ENCODE assay signal across 9 cellular contexts in the genomic region with DNA sequence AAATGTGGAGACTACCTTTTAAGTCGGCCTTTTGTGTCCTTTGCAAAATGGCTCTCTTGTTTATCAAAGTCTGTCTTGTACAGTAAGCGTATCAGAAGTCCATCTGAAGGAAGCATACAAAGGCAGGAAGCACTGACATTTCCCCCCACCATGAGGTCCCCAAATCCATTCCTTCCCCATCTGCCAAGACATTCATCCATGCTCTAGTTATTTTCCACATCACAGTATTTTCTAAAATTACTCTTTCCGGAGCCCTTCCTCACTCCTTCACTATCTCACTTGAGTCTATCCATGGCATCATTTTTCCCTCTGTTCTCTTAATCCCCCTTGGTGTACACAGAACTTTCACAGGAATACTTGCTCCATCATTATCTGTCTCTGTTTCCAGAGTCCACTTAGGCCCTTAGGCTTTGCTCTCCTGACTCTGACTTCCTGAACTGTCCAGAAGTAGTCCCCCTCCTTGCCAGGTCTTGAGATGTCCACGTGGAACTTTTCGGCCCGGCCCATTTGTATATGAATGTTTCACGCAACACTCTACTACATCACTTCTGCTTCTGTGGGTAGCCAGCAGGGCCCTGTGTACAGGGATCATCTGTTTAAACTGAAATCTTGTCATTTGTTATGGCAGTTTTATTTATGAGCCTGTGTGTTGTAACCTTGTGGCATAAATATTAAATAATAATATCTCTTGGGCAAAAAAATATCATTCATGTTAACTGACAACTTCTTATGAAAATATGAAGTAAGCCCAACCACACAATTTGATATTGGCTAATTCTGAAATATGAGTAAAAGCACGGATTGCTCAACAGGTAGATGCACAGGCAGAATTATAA. TPM values are rescaled to one million over a fixed set of nuclear protein-coding genes. Genes with fewer than 3 reads are reported as not detected.
A peak's percentile ranks its signal among the peaks of the same experiment; 100 is the strongest.
DNase-seq lines count a peak whose midpoint lies in the region; TF ChIP-seq lines count a peak whose summit lies in the region.
"Had no signal": no experiment of that assay in that cellular context is flagged by ENCODE, and none has a peak within 500 bp of the region (broad histone marks: within the 10 kb centered on the region; RNA-seq: fewer than 3 reads in every experiment).

No MANE protein-coding gene starts in this region.

- no peaks in the 10 kb centered on the region for H3K9me3 Mint-ChIP-seq in T-helper 1 cell treated with Interleukin-12 subunit alpha and Interleukin-12 subunit beta and Interleukin-4 antibody, amounts not matched to agents 30 μg/mL and 1 μg/mL, for 36 hours

- H3K27ac ChIP-seq in OCI-LY7 (ENCODE audit: low read depth, low read length, poor library complexity, severe bottlenecking) = peak overlapping the region; percentile 88
- peak overlapping the region; percentile 79 for H3K27ac ChIP-seq in effector memory CD4-positive, alpha-beta T cell (ENCODE audit: insufficient read depth, low read length, poor library complexity, severe bottlenecking)
- H3K27ac ChIP-seq in smooth muscle cell (ENCODE audit: low read depth) = no peak overlapping the region
- H3K27ac ChIP-seq: cardiac muscle cell had no signal

- peaks cover 4% of the 10 kb centered on the region for H3K27me3 Mint-ChIP-seq in T-helper 1 cell treated with Interleukin-12 subunit alpha and Interleukin-12 subunit beta and Interleukin-4 antibody, amounts not matched to agents 30 μg/mL and 1 μg/mL, for 36 hours (ENCODE audit: low read depth)

- H3K4me1 Mint-ChIP-seq in T-helper 1 cell treated with Interleukin-12 subunit alpha and Interleukin-12 subunit beta and Interleukin-4 antibody, amounts not matched to agents 30 μg/mL and 1 μg/mL, for 36 hours (ENCODE audit: low read depth) = peaks cover 41% of the 10 kb centered on the region

- H3K9ac ChIP-seq in smooth muscle cell (ENCODE audit: low read depth) = peak overlapping the region; percentile 23

- no peaks in the 10 kb centered on the region for H3K9me2 ChIP-seq in OCI-LY7 (ENCODE audit: insufficient read depth, low read length)

- H3K36me3 ChIP-seq in OCI-LY7 (ENCODE audit: insufficient read depth, low read length) = peaks cover 69% of the 10 kb centered on the region
- H3K36me3 ChIP-seq in effector memory CD4-positive, alpha-beta T cell (ENCODE audit: control insufficient read depth, insufficient read depth, low read length) = no peaks in the 10 kb centered on the region
- no peaks in the 10 kb centered on the region for H3K36me3 ChIP-seq in smooth muscle cell (ENCODE audit: low read depth)
- H3K36me3 ChIP-seq: cardiac muscle cell had no signal

- DNase-seq in T-helper 1 cell (no peak), OCI-LY7 (ENCODE audit: low spot score) (peak; percentile 73), smooth muscle cell (lab: John Stamatoyannopoulos, UW; ENCODE audit: unreplicated experiment) (no peak), GM19238 (ENCODE audit: insufficient read length, low spot score) (no peak), NCI-H128 (lab: John Stamatoyannopoulos, UW; ENCODE audit: unreplicated experiment) (no peak)
- DNase-seq in effector memory CD4-positive, alpha-beta T cell = no peak
- DNase-seq in activated CD4-positive, CD25-positive, alpha-beta regulatory T cell treated with anti-CD3 and anti-CD28 coated beads, Interleukin-2, amount 50 U/mL, for 72 hours = no peak

- H2AFZ ChIP-seq in OCI-LY7 (ENCODE audit: low read length) (no peak overlapping the region), smooth muscle cell (ENCODE audit: low read depth) (no peak overlapping the region)

- TF ChIP-seq CTCF in OCI-LY7 (conservative IDR thresholded peaks at IDR 0.05; ENCODE audit: low read length) (no peak), smooth muscle cell (IDR thresholded peaks at IDR 0.05; ENCODE audit: borderline replicate concordance, insufficient read depth, poor library complexity, severe bottlenecking) (no peak)

- peak overlapping the region; percentile 100 for H3K4me3 Mint-ChIP-seq in T-helper 1 cell treated with Interleukin-12 subunit alpha and Interleukin-12 subunit beta and Interleukin-4 antibody, amounts not matched to agents 30 μg/mL and 1 μg/mL, for 36 hours

- no peaks in the 10 kb centered on the region for H3K9me3 ChIP-seq in OCI-LY7 (ENCODE audit: low read length)
- no peaks in the 10 kb centered on the region for H3K9me3 ChIP-seq in effector memory CD4-positive, alpha-beta T cell (ENCODE audit: control insufficient read depth, low read length)
- H3K9me3 ChIP-seq in smooth muscle cell (replicated peaks; ENCODE audit: low read depth) = no peaks in the 10 kb centered on the region

- POLR2A ChIA-PET in OCI-LY7 (lab: Charles Lee) = interaction anchor here (0.7 to 4.5 kb wide), 11 partner anchors 10 to 545 kb away, joined by 3 to 97 read pairs (median 6); a partner anchor contains a TSS

- H3K36me3 Mint-ChIP-seq in T-helper 1 cell treated with Interleukin-12 subunit alpha and Interleukin-12 subunit beta and Interleukin-4 antibody, amounts not matched to agents 30 μg/mL and 1 μg/mL, for 36 hours (ENCODE audit: low read depth) = peaks cover 9% of the 10 kb centered on the region

- H3K27ac Mint-ChIP-seq in T-helper 1 cell treated with Interleukin-12 subunit alpha and Interleukin-12 subunit beta and Interleukin-4 antibody, amounts not matched to agents 30 μg/mL and 1 μg/mL, for 36 hours = peak overlapping the region; percentile 99

- CTCF ChIA-PET in OCI-LY7 (lab: Charles Lee; ENCODE audit: unreplicated experiment) = no interaction called here

- intact Hi-C loops in OCI-LY7 (cut with micrococcal nuclease; ENCODE audit: unreplicated experiment) = loop anchor here (1.0 to 5.0 kb wide), 3 partner anchors 14 to 966 kb away; a partner anchor contains a TSS

- no peaks in the 10 kb centered on the region for H3F3A ChIP-seq in smooth muscle cell (ENCODE audit: low read depth)

- TSS peak; percentile 55 for BruUV-seq in OCI-LY7 (replicated peaks; lab: Mats Ljungman, UMichigan)

- WGBS in smooth muscle cell (ENCODE audit: low lambda C conversion rate) = 65% methylated on average over 8 of the region's 8 CpGs

- peaks cover 29% of the 10 kb centered on the region; the same call in 1 of the 2 replicates for H4K20me1 ChIP-seq in OCI-LY7 (ENCODE audit: insufficient read depth, low read length)
- no peaks in the 10 kb centered on the region for H4K20me1 ChIP-seq in smooth muscle cell (ENCODE audit: low read depth)

- H3K79me2 ChIP-seq in OCI-LY7 (ENCODE audit: insufficient read depth, low read depth, low read length) = peaks cover 95% of the 10 kb centered on the region
- no peaks in the 10 kb centered on the region for H3K79me2 ChIP-seq in smooth muscle cell (ENCODE audit: low read depth)

- H3K4me3 ChIP-seq in OCI-LY7 (ENCODE audit: low read depth, low read length, poor library complexity, severe bottlenecking) = peak overlapping the region; percentile 75
- H3K4me3 ChIP-seq in effector memory CD4-positive, alpha-beta T cell (ENCODE audit: insufficient read depth, low read depth, low read length, poor library complexity, severe bottlenecking) = no peak overlapping the region
- peak overlapping the region; percentile 72 for H3K4me3 ChIP-seq in smooth muscle cell

- peaks cover 69% of the 10 kb centered on the region for H3K4me1 ChIP-seq in OCI-LY7 (ENCODE audit: insufficient read depth, low read length, poor library complexity, severe bottlenecking)
- peaks cover 33% of the 10 kb centered on the region for H3K4me1 ChIP-seq in effector memory CD4-positive, alpha-beta T cell (ENCODE audit: control insufficient read depth, insufficient read depth, low read length, poor library complexity, severe bottlenecking)
- H3K4me1 ChIP-seq in smooth muscle cell (ENCODE audit: low read depth) = peaks cover 23% of the 10 kb centered on the region

- H3K4me2 ChIP-seq in OCI-LY7 (ENCODE audit: low read length) (peak overlapping the region; percentile 96), smooth muscle cell (peak overlapping the region; percentile 89)

- H3K27me3 ChIP-seq in effector memory CD4-positive, alpha-beta T cell (replicated peaks; ENCODE audit: control insufficient read depth, insufficient read depth, low read length, poor library complexity, severe bottlenecking) = no peaks in the 10 kb centered on the region
- peaks cover 15% of the 10 kb centered on the region for H3K27me3 ChIP-seq in smooth muscle cell (ENCODE audit: low read depth)

RNA-seq across cellular contexts. Expression of a gene that starts 2.0 kb away (rescaled TPM):
- 173 and 180 TPM in 2 replicates for total RNA-seq in OCI-LY7 (2014; rRNA removed; shearing (Covaris generic))
- 301 and 313 TPM in 2 replicates for total RNA-seq in OCI-LY7 (2022)
- total RNA-seq in smooth muscle cell = 14.0 and 24.6 TPM in 2 replicates
- polyA plus RNA-seq in smooth muscle cell = 8.8 and 9.3 TPM in 2 replicates

RNA-seq across cellular contexts. Expression of a gene that starts 53.2 kb away (rescaled TPM):
- 33.4 and 44.0 TPM in 2 replicates for total RNA-seq in OCI-LY7 (2014; rRNA removed; shearing (Covaris generic))
- 51.2 and 53.8 TPM in 2 replicates for total RNA-seq in OCI-LY7 (2022)
- 44.0 and 52.1 TPM in 2 replicates for total RNA-seq in smooth muscle cell
- 40.9 and 46.5 TPM in 2 replicates for polyA plus RNA-seq in smooth muscle cell
